Comparison of ENCODE assay signal across 25 cellular contexts in the genomic region with DNA sequence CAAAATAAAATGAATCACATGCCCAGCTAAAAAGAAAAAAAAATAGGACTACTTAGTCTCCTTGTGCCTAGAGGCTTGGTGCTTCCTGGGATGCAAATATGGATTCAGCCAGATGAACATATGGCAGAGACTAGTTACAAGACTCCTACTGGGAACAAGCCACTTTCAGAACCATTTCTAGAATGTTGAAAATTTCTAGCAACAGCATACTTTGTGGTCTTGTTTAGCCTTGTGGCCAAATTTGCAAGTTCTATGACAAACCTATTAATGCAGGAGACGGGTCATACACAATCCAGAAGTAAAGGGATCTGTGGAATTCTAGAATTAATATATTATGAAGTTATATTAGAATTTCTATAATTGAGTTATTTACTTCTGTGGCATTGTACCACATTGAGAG.
"Had no signal": no experiment of that assay in that cellular context is flagged by ENCODE, and none has a peak within 500 bp of the region (broad histone marks: within the 10 kb centered on the region; RNA-seq: fewer than 3 reads in every experiment).

No MANE protein-coding gene starts in this region.

- H3K27ac ChIP-seq: breast epithelium, foreskin keratinocyte, heart left ventricle, thoracic aorta, VCaP had no signal

- H3K9me3 ChIP-seq: breast epithelium, heart left ventricle, thoracic aorta had no signal

- H3K4me3 ChIP-seq: breast epithelium, heart left ventricle, thoracic aorta had no signal

- ATAC-seq: foreskin keratinocyte; heart left ventricle; left colon; naive thymus-derived CD8-positive, alpha-beta T cell; right cardiac atrium had no signal

- H3K36me3 ChIP-seq: breast epithelium, heart left ventricle, thoracic aorta had no signal

- H3K27me3 ChIP-seq: breast epithelium, foreskin keratinocyte, heart left ventricle had no signal

- DNase-seq: activated CD4-positive, alpha-beta T cell treated with anti-CD3 and anti-CD28 coated beads for 4 hours; activated CD4-positive, alpha-beta T cell treated with anti-CD3 and anti-CD28 coated beads, Interleukin-2, amount 50 U/mL, for 48 hours; activated CD8-positive, alpha-beta memory T cell treated with anti-CD3 and anti-CD28 coated beads, Interleukin-2, amount 50 U/mL, for 4 hours; activated effector memory CD4-positive, alpha-beta T cell treated with anti-CD3 and anti-CD28 coated beads, Interleukin-2, amount 50 U/mL, for 16 hours; activated naive CD4-positive, alpha-beta T cell treated with anti-CD3 and anti-CD28 coated beads for 36 hours; activated naive CD8-positive, alpha-beta T cell treated with anti-CD3 and anti-CD28 coated beads, Interleukin-2, amount 10 ng/mL, durations not matched to agents 7 days and 5 days; activated T-cell treated with anti-CD3 and anti-CD28 coated beads, Interleukin-2, amount 50 U/mL, for 1 hour; amniotic stem cell; central memory CD4-positive, alpha-beta T cell; foreskin keratinocyte; heart left ventricle; hypothalamus; immature natural killer cell; kidney; left colon; naive thymus-derived CD8-positive, alpha-beta T cell; occipital lobe; right cardiac atrium; stimulated activated CD4-positive, alpha-beta T cell treated with anti-CD3 and anti-CD28 coated beads, Interleukin-2, amount 100 ng/mL, for 48 hours; stimulated activated naive CD4-positive, alpha-beta T cell treated with Interleukin-2 at 50 U/mL for 16 hours; T-helper 9 cell; trophoblast cell had no signal

- H3K4me1 ChIP-seq: breast epithelium, foreskin keratinocyte, heart left ventricle had no signal
